25 cellular contexts compared by ENCODE assay signal in genomic region chr16:64181526-64181925, GRCh38.
"Had no signal": no experiment of that assay in that cellular context is flagged by ENCODE, and none has a peak within 500 bp of the region (broad histone marks: within the 10 kb centered on the region; RNA-seq: fewer than 3 reads in every experiment).

No MANE protein-coding gene starts in this region.

- H3K4me3 ChIP-seq: neural progenitor cell, pancreas, prostate gland, right lobe of liver, sigmoid colon, stomach, thoracic aorta, thyroid gland, tibial nerve, upper lobe of left lung, vagina had no signal

- H3K9me3 ChIP-seq: prostate gland, right lobe of liver, thyroid gland, vagina had no signal

- H2AFZ ChIP-seq: neural progenitor cell had no signal

- H3K27ac Mint-ChIP-seq: naive thymus-derived CD8-positive, alpha-beta T cell; natural killer cell treated with Interleukin-12 subunit alpha and Interleukin-12 subunit beta and Interleukin-15 and Interleukin-18, amount 100 ng/mL, for 72 hours; neural progenitor cell; stimulated activated effector memory CD8-positive, alpha-beta T cell treated with anti-CD3 and anti-CD28 coated beads, Interleukin-12 subunit alpha, Interleukin-12 subunit beta, amount 100 ng/mL, for 72 hours; stimulated activated naive B cell treated with anti-CD40 and anti-IgM and Interleukin-4, amounts not matched to agents 10 μg/mL and 1 μg/mL and 100 μg/mL, for 72 hours; stimulated activated naive CD8-positive, alpha-beta T cell treated with anti-CD3 and anti-CD28 coated beads, Interleukin-15, Interleukin-2, amounts not matched to agents 100 ng/mL and 50 ng/mL, for 24 hours had no signal

- H3K4me1 ChIP-seq: neural progenitor cell, pancreas, prostate gland, right lobe of liver, stomach, thyroid gland, upper lobe of left lung, vagina had no signal

- H3K27me3 Mint-ChIP-seq: naive thymus-derived CD8-positive, alpha-beta T cell; natural killer cell treated with Interleukin-12 subunit alpha and Interleukin-12 subunit beta and Interleukin-15 and Interleukin-18, amount 100 ng/mL, for 72 hours; stimulated activated naive B cell treated with anti-CD40 and anti-IgM and Interleukin-4, amounts not matched to agents 10 μg/mL and 1 μg/mL and 100 μg/mL, for 72 hours; stimulated activated naive CD8-positive, alpha-beta T cell treated with anti-CD3 and anti-CD28 coated beads, Interleukin-15, Interleukin-2, amounts not matched to agents 100 ng/mL and 50 ng/mL, for 24 hours had no signal

- ATAC-seq: naive thymus-derived CD8-positive, alpha-beta T cell; natural killer cell treated with Interleukin-12 subunit alpha and Interleukin-12 subunit beta and Interleukin-15 and Interleukin-18, amount 100 ng/mL, for 72 hours; pancreas; right cardiac atrium; right lobe of liver; stimulated activated effector memory CD8-positive, alpha-beta T cell treated with anti-CD3 and anti-CD28 coated beads, Interleukin-12 subunit alpha, Interleukin-12 subunit beta, amount 100 ng/mL, for 72 hours; stimulated activated naive B cell treated with anti-CD40 and anti-IgM and Interleukin-4, amounts not matched to agents 10 μg/mL and 1 μg/mL and 100 μg/mL, for 72 hours had no signal

- H3K4me1 Mint-ChIP-seq: naive thymus-derived CD8-positive, alpha-beta T cell; neural progenitor cell; stimulated activated effector memory CD8-positive, alpha-beta T cell treated with anti-CD3 and anti-CD28 coated beads, Interleukin-12 subunit alpha, Interleukin-12 subunit beta, amount 100 ng/mL, for 72 hours; stimulated activated naive B cell treated with anti-CD40 and anti-IgM and Interleukin-4, amounts not matched to agents 10 μg/mL and 1 μg/mL and 100 μg/mL, for 72 hours had no signal

- H3K27ac ChIP-seq: neural progenitor cell, pancreas, prostate gland, right lobe of liver, sigmoid colon, stomach, thoracic aorta, thyroid gland, tibial nerve, upper lobe of left lung, vagina had no signal

- H3K9ac ChIP-seq: neural progenitor cell had no signal

- H3K36me3 ChIP-seq: neural progenitor cell, pancreas, prostate gland, right lobe of liver, sigmoid colon, stomach, thoracic aorta, thyroid gland, tibial nerve, upper lobe of left lung, vagina had no signal

- DNase-seq: naive thymus-derived CD8-positive, alpha-beta T cell; occipital lobe; pancreas; right cardiac atrium; right lobe of liver; sigmoid colon; small intestine; stimulated activated CD4-positive, alpha-beta T cell treated with anti-CD3 and anti-CD28 coated beads, Interleukin-15, amount 100 ng/mL, for 24 hours; stimulated activated CD4-positive, alpha-beta T cell treated with anti-CD3 and anti-CD28 coated beads, Interleukin-2, amount 100 ng/mL, for 24 hours; stimulated activated CD4-positive, alpha-beta T cell treated with anti-CD3 and anti-CD28 coated beads, Interleukin-2, amount 100 ng/mL, for 48 hours; stimulated activated CD4-positive, alpha-beta T cell treated with anti-CD3 and anti-CD28 coated beads, Interleukin-4, amount 100 ng/mL, for 24 hours; stimulated activated naive B cell treated with anti-CD40 and anti-IgM and Interleukin-4, amounts not matched to agents 10 μg/mL and 1 μg/mL and 100 μg/mL, for 72 hours; stimulated activated naive CD4-positive, alpha-beta T cell treated with Interleukin-2 at 50 U/mL for 16 hours; stomach; thyroid gland; trophoblast cell; upper lobe of left lung had no signal

- H3K36me3 Mint-ChIP-seq: stimulated activated effector memory CD8-positive, alpha-beta T cell treated with anti-CD3 and anti-CD28 coated beads, Interleukin-12 subunit alpha, Interleukin-12 subunit beta, amount 100 ng/mL, for 72 hours; stimulated activated naive B cell treated with anti-CD40 and anti-IgM and Interleukin-4, amounts not matched to agents 10 μg/mL and 1 μg/mL and 100 μg/mL, for 72 hours had no signal

- H3K27me3 ChIP-seq: neural progenitor cell, pancreas, right lobe of liver, sigmoid colon, stomach, thyroid gland, tibial nerve, upper lobe of left lung, vagina had no signal

- H3K4me2 ChIP-seq: neural progenitor cell had no signal

- H3K4me3 Mint-ChIP-seq: naive thymus-derived CD8-positive, alpha-beta T cell; natural killer cell treated with Interleukin-12 subunit alpha and Interleukin-12 subunit beta and Interleukin-15 and Interleukin-18, amount 100 ng/mL, for 72 hours; neural progenitor cell; stimulated activated effector memory CD8-positive, alpha-beta T cell treated with anti-CD3 and anti-CD28 coated beads, Interleukin-12 subunit alpha, Interleukin-12 subunit beta, amount 100 ng/mL, for 72 hours; stimulated activated naive B cell treated with anti-CD40 and anti-IgM and Interleukin-4, amounts not matched to agents 10 μg/mL and 1 μg/mL and 100 μg/mL, for 72 hours; stimulated activated naive CD8-positive, alpha-beta T cell treated with anti-CD3 and anti-CD28 coated beads, Interleukin-15, Interleukin-2, amounts not matched to agents 100 ng/mL and 50 ng/mL, for 24 hours had no signal
